ENCODE assay signal across 8 cellular contexts in the genomic region with DNA sequence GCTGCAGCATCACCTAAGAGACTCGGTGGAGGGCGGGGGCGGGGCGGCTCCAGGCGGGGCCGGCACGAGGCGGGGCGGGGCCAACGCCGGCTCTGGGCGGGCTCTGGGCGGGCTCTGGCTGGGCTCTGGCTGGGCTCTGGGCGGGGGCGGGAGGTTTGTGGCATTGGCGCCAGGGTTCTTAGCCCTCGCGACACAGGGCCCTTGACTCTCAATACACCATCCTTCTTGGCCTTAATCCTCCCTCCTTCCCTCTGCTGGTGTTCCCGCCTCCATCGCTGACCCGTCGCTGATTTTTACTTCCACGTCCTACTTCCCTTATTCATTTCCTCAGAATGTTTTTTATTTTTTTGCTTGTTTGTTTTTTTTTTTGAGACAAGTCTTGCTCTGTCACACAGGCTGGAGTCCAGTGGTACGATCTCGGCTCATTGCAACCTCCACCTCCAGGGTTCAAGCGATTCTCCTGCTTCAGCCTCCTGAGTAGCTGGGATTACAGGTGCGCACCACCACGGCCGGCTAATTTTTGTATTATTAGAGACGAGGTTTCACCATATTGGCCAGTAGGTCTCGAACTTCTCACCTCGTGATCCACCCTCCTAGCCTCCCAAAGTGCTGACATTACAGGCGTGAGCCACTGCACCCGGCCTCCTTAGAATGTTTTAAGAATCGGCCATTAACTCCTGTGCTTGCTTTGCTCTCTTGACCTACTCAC. TPM values are rescaled to one million over a fixed set of nuclear protein-coding genes. Genes with fewer than 3 reads are reported as not detected.
DNase-seq lines count a peak whose midpoint lies in the region; ATAC-seq and TF ChIP-seq lines count a peak whose summit lies in the region.

Gene BLTP3B (minus strand): TSS at position 24 of the 709 bp plus-strand sequence. CDS start 239 bp downstream, outside the sequence.

- peak within 1 kb of the TSS; percentile 51 for H3K27ac Mint-ChIP-seq in Calu3 (ENCODE audit: unreplicated experiment)

- peaks cover 23% of the 10 kb centered on the region for H3K36me3 Mint-ChIP-seq in Calu3 (ENCODE audit: insufficient read depth, unreplicated experiment)

- TF ChIP-seq CTCF in Calu3 (IDR thresholded peaks at IDR 0.05; ENCODE audit: unreplicated experiment) (no peak), OCI-LY3 (IDR thresholded peaks at IDR 0.05; ENCODE audit: low read depth, low read length) (no peak)

- no peaks in the 10 kb centered on the region for H3K36me3 ChIP-seq in OCI-LY3 (replicated peaks; ENCODE audit: low read depth, low read length)

- peaks cover 44% of the 10 kb centered on the region for H3K79me2 ChIP-seq in OCI-LY3 (ENCODE audit: low read length)

- H3K4me1 Mint-ChIP-seq in Calu3 (ENCODE audit: low read depth, unreplicated experiment) = peaks cover 26% of the 10 kb centered on the region

- peak within 1 kb of the TSS; percentile 98 for H3K4me3 Mint-ChIP-seq in Calu3 (ENCODE audit: low read depth, unreplicated experiment)

- H3K4me1 ChIP-seq in OCI-LY3 (ENCODE audit: low read length) (peaks cover 25% of the 10 kb centered on the region), mononuclear cell (ENCODE audit: insufficient read depth, low read length) (peaks cover 44% of the 10 kb centered on the region)

- H3K9ac ChIP-seq in OCI-LY3 (ENCODE audit: low read length) = peak within 1 kb of the TSS; percentile 87

- H3K4me2 ChIP-seq in OCI-LY3 (ENCODE audit: low read length) = peak within 1 kb of the TSS; percentile 92

- ATAC-seq in GM21528 (IDR thresholded peaks at IDR 0.05; ENCODE audit: low FRiP score, unreplicated experiment) = peak; percentile 75

- H2AFZ ChIP-seq in OCI-LY3 (ENCODE audit: low read depth, low read length) = peak within 1 kb of the TSS; percentile 81

- H3K4me3 ChIP-seq in OCI-LY3 (ENCODE audit: low read length) (peak within 1 kb of the TSS; percentile 96), mononuclear cell (ENCODE audit: low read length) (peak within 1 kb of the TSS; percentile 97)

- H3K27me3 Mint-ChIP-seq in Calu3 (ENCODE audit: unreplicated experiment) = no peaks in the 10 kb centered on the region

- CTCF ChIA-PET in Calu3 (lab: Charles Lee) = no interaction called here

- H3K9me3 ChIP-seq in OCI-LY3 (ENCODE audit: insufficient read depth, low read length) = no peaks in the 10 kb centered on the region
- H3K9me3 ChIP-seq in mononuclear cell (ENCODE audit: low read depth, low read length) = no peaks in the 10 kb centered on the region

- no peaks in the 10 kb centered on the region for H3K9me3 Mint-ChIP-seq in Calu3 (ENCODE audit: low read depth, unreplicated experiment)

- intact Hi-C loops in Calu3 (cut with micrococcal nuclease; ENCODE audit: unreplicated experiment) = no loop called here

- no peaks in the 10 kb centered on the region for H3K27me3 ChIP-seq in OCI-LY3 (ENCODE audit: low read depth, low read length)
- H3K27me3 ChIP-seq in mononuclear cell (ENCODE audit: insufficient read depth, low read length) = no peaks in the 10 kb centered on the region

- TSS peak; percentile 52 for BruUV-seq in Calu3 (replicated peaks; lab: Mats Ljungman, UMichigan)

- H4K20me1 ChIP-seq in OCI-LY3 (ENCODE audit: insufficient read depth, low read length) = peaks cover 22% of the 10 kb centered on the region

- peak within 1 kb of the TSS; percentile 60 for H3K27ac ChIP-seq in OCI-LY3 (ENCODE audit: low read length)

- DNase-seq in Calu3 (peak; percentile 93), HuH-7.5 (ENCODE audit: low spot score) (peak; percentile 58), activated T-cell treated with anti-CD3 and anti-CD28 coated beads for 1 hour (ENCODE audit: low read depth) (peak; percentile 89), epidermal melanocyte (ENCODE audit: insufficient read length, low spot score) (peak; percentile 36)
- DNase-seq in stimulated activated CD8-positive, alpha-beta memory T cell treated with anti-CD3 and anti-CD28 coated beads, Interleukin-2, amount 100 ng/mL, for 48 hours (ENCODE audit: low read depth in 2 of 2) = peak; percentile 92 to 93

RNA-seq across cellular contexts. Expression of gene BLTP3B, which starts in this region (rescaled TPM):
- total RNA-seq in Calu3 (2022) (15.8 and 19.1 TPM in 2 replicates), mononuclear cell (61.1 TPM)

Comparison
In these comparisons a context has a peak if more than half of its experiments do, and no peak if none do; other contexts are left out.
1. Peak in every context shown above with its lines: DNase-seq, ATAC-seq, H3K4me3 ChIP-seq and H3K27ac ChIP-seq.
2. DNase-seq: peak in every context shown above with its lines; median percentile 93 in Calu3; 92 in stimulated activated CD8-positive, alpha-beta memory T cell treated with anti-CD3 and anti-CD28 coated beads, Interleukin-2, amount 100 ng/mL, for 48 hours; 89 in activated T-cell treated with anti-CD3 and anti-CD28 coated beads for 1 hour; 58 in HuH-7.5; 36 in epidermal melanocyte.